Comparison of ENCODE assay signal across 1 cellular context in genomic region chr4:15034071-15034764, GRCh38.
TF ChIP-seq lines count a peak whose summit lies in the region.

No MANE protein-coding gene starts in this region.

TF ChIP-seq in HepG2, 621 proteins besides CTCF, POLR2A, EP300 and RAD21 (continued from another document):
- TF ChIP-seq ZXDC (CRISPR knock-in tag; IDR thresholded peaks at IDR 0.05) (no peak), ATF1 (CRISPR knock-in tag; IDR thresholded peaks at IDR 0.05) (no peak)
